ENCODE assay signal across 1 cellular context in genomic region chr5:120509056-120509455, GRCh38.
TF ChIP-seq lines count a peak whose summit lies in the region.

No MANE protein-coding gene starts in this region.

TF ChIP-seq in IMR-90, 13 proteins besides CTCF, POLR2A, EP300 and RAD21:
- TF ChIP-seq MAFK (IDR thresholded peaks at IDR 0.05; ENCODE audit: low read depth, low read length) (no peak), BHLHE40 (IDR thresholded peaks at IDR 0.05; ENCODE audit: low read depth, low read length) (no peak), RFX5 (IDR thresholded peaks at IDR 0.05; ENCODE audit: low read depth, low read length) (no peak), FOS (IDR thresholded peaks at IDR 0.05; ENCODE audit: low read depth, low read length) (no peak), MXI1 (IDR thresholded peaks at IDR 0.05; ENCODE audit: borderline replicate concordance, low read depth, low read length) (no peak), RCOR1 (IDR thresholded peaks at IDR 0.05; ENCODE audit: insufficient replicate concordance, low read length) (no peak), MAZ (IDR thresholded peaks at IDR 0.05; ENCODE audit: borderline replicate concordance, low read depth, low read length) (no peak), USF2 (IDR thresholded peaks at IDR 0.05; ENCODE audit: low read depth, low read length) (no peak), CHD1 (IDR thresholded peaks at IDR 0.05; ENCODE audit: low read depth, low read length) (no peak), CEBPB (IDR thresholded peaks at IDR 0.05; ENCODE audit: low read depth, low read length) (no peak), ELK1 (IDR thresholded peaks at IDR 0.05; ENCODE audit: borderline replicate concordance, low read depth, low read length) (no peak), NFE2L2 (IDR thresholded peaks at IDR 0.05; ENCODE audit: low read depth, low read length) (no peak), SMC3 (IDR thresholded peaks at IDR 0.05; ENCODE audit: low read depth, low read length) (no peak)
